ENCODE assay signal across 9 cellular contexts in genomic region chr16:15856901-15857778, GRCh38. TPM values are rescaled to one million over a fixed set of nuclear protein-coding genes. Genes with fewer than 3 reads are reported as not detected.
A peak's percentile ranks its signal among the peaks of the same experiment; 100 is the strongest.
DNase-seq lines count a peak whose midpoint lies in the region; ATAC-seq and TF ChIP-seq lines count a peak whose summit lies in the region.
"Had no signal": no experiment of that assay in that cellular context is flagged by ENCODE, and none has a peak within 500 bp of the region (broad histone marks: within the 10 kb centered on the region; RNA-seq: fewer than 3 reads in every experiment).

Gene MYH11 (minus strand): TSS chr16:15857028. CDS start chr16:15838252, 18,776 bp downstream.

- TF ChIP-seq CTCF in GM12865 (IDR thresholded peaks at IDR 0.05; ENCODE audit: insufficient read depth, low read depth, low read length, missing control alignments) (no peak), gastrocnemius medialis (IDR thresholded peaks at IDR 0.05 in 4 of 5, conservative IDR thresholded peaks at IDR 0.05 in 1 of 5) (no peak)
- no peak for TF ChIP-seq CTCF in CD4-positive, alpha-beta T cell (IDR thresholded peaks at IDR 0.05)

- H3K4me1 Mint-ChIP-seq in activated CD4-positive, alpha-beta memory T cell treated with anti-CD3 and anti-CD28 coated beads for 36 hours (ENCODE audit: low read depth): peaks cover 5% of the 10 kb centered on the region
- peaks cover 5% of the 10 kb centered on the region for H3K4me1 Mint-ChIP-seq in CD4-positive, alpha-beta T cell (ENCODE audit: low read depth)

- H3K27me3 Mint-ChIP-seq in activated CD4-positive, alpha-beta memory T cell treated with anti-CD3 and anti-CD28 coated beads for 36 hours: peaks cover 26% of the 10 kb centered on the region
- H3K27me3 Mint-ChIP-seq in CD4-positive, alpha-beta T cell: peaks cover 38% of the 10 kb centered on the region

- no peak for DNase-seq in GM12865 (ENCODE audit: low read depth)
- no peak for DNase-seq in activated CD4-positive, alpha-beta memory T cell treated with anti-CD3 and anti-CD28 coated beads for 36 hours
- peak; percentile 27 for DNase-seq in left cardiac atrium
- no peak for DNase-seq in gastrocnemius medialis
- DNase-seq in activated effector memory CD4-positive, alpha-beta T cell treated with anti-CD3 and anti-CD28 coated beads, Interleukin-2, amount 50 U/mL, for 16 hours: no peak
- no peak for DNase-seq in CD4-positive, alpha-beta T cell
- no peak for DNase-seq in T1000 (lab: John Stamatoyannopoulos, UW)
- DNase-seq in dedifferentiated amniotic fluid mesenchymal stem cell (ENCODE audit: extremely low spot score): no peak

- H3K4me3 Mint-ChIP-seq in activated CD4-positive, alpha-beta memory T cell treated with anti-CD3 and anti-CD28 coated beads for 36 hours: peak within 1 kb of the TSS; percentile 28
- no peak within 1 kb of the TSS for H3K4me3 Mint-ChIP-seq in CD4-positive, alpha-beta T cell

- no peaks in the 10 kb centered on the region for H3K9me3 Mint-ChIP-seq in activated CD4-positive, alpha-beta memory T cell treated with anti-CD3 and anti-CD28 coated beads for 36 hours
- H3K9me3 Mint-ChIP-seq in CD4-positive, alpha-beta T cell: no peaks in the 10 kb centered on the region

- peak within 1 kb of the TSS in 2 of 4 donors; percentile 9 to 57 for H3K27ac ChIP-seq in gastrocnemius medialis
- H3K27ac ChIP-seq in CD4-positive, alpha-beta T cell (ENCODE audit: low read depth, low read length): no peak within 1 kb of the TSS
- H3K27ac ChIP-seq: HL-60 had no signal

- no peak for TF ChIP-seq POLR2A in gastrocnemius medialis (IDR thresholded peaks at IDR 0.05)

- no peaks in the 10 kb centered on the region for H3K36me3 Mint-ChIP-seq in activated CD4-positive, alpha-beta memory T cell treated with anti-CD3 and anti-CD28 coated beads for 36 hours
- H3K36me3 Mint-ChIP-seq in CD4-positive, alpha-beta T cell (ENCODE audit: low read depth): no peaks in the 10 kb centered on the region

- H3K36me3 ChIP-seq in gastrocnemius medialis: no peaks in the 10 kb centered on the region

- CTCF ChIA-PET in activated CD4-positive, alpha-beta memory T cell treated with anti-CD3 and anti-CD28 coated beads for 36 hours (lab: Charles Lee): no interaction called here
- CTCF ChIA-PET in CD4-positive, alpha-beta T cell (lab: Charles Lee): interaction anchor here (0.6 kb wide), 1 partner anchor 189 kb away, joined by 4 read pairs; no protein-coding TSS in a partner anchor

- H3K27ac Mint-ChIP-seq in activated CD4-positive, alpha-beta memory T cell treated with anti-CD3 and anti-CD28 coated beads for 36 hours: no peak within 1 kb of the TSS
- H3K27ac Mint-ChIP-seq in CD4-positive, alpha-beta T cell: no peak within 1 kb of the TSS

- POLR2A ChIA-PET in activated CD4-positive, alpha-beta memory T cell treated with anti-CD3 and anti-CD28 coated beads for 36 hours (lab: Charles Lee): no interaction called here
- POLR2A ChIA-PET in CD4-positive, alpha-beta T cell (lab: Charles Lee): no interaction called here

- intact Hi-C loops in activated CD4-positive, alpha-beta memory T cell treated with anti-CD3 and anti-CD28 coated beads for 36 hours (cut with micrococcal nuclease): no loop called here
- intact Hi-C loops in left cardiac atrium (cut with DNase I) (no loop called here), gastrocnemius medialis (cut with DNase I; ENCODE audit: low total_unique reads) (no loop called here)
- intact Hi-C loops in CD4-positive, alpha-beta T cell (cut with DNase I, micrococcal nuclease): no loop called here

- ATAC-seq in left cardiac atrium (peak; percentile 36 to 62), gastrocnemius medialis (no peak)
- ATAC-seq in CD4-positive, alpha-beta T cell (ENCODE audit: poor library complexity): no peak

- peaks cover 14 to 22% (median 17%) of the 10 kb centered on the region in 3 donors for H3K27me3 ChIP-seq in gastrocnemius medialis
- peaks cover 33% of the 10 kb centered on the region for H3K27me3 ChIP-seq in CD4-positive, alpha-beta T cell (ENCODE audit: control insufficient read depth, insufficient read depth, low read length)

- H3K4me3 ChIP-seq in GM12865 (ENCODE audit: low read depth, low read length) (peak within 1 kb of the TSS; percentile 7; the same call in 1 of the 2 replicates), gastrocnemius medialis (peak within 1 kb of the TSS; percentile 39 to 54 (median 50))

- no peaks in the 10 kb centered on the region for H3K9me3 ChIP-seq in gastrocnemius medialis
- no peaks in the 10 kb centered on the region for H3K9me3 ChIP-seq in CD4-positive, alpha-beta T cell (ENCODE audit: control insufficient read depth, low read length)

- peaks cover 15 to 20% of the 10 kb centered on the region in 2 donors for H3K4me1 ChIP-seq in gastrocnemius medialis

- in situ Hi-C loops in gastrocnemius medialis (cut with MboI; ENCODE audit: low sequenced_read_pairs in 4 of 4): no loop called here

RNA-seq across cellular contexts. Expression of gene MYH11, which starts in this region (rescaled TPM):
- total RNA-seq in activated CD4-positive, alpha-beta memory T cell treated with anti-CD3 and anti-CD28 coated beads for 36 hours: under 1 TPM in 1 of 2 experiments, not detected in 1; 0.07 TPM
- total RNA-seq in left cardiac atrium: 10 to 100 TPM; 64.7 to 75.8 TPM
- total RNA-seq in gastrocnemius medialis: 10 to 100 TPM in 3 of 4 donors, 1 to 10 TPM in 1; 5.6 to 57.7 (median 20.4) TPM
- not detected for total RNA-seq in CD4-positive, alpha-beta T cell

Comparison
In these comparisons a context has a peak if more than half of its experiments do, and no peak if none do; other contexts are left out.
1. RNA of gene MYH11 (total RNA-seq): 64.7 to 75.8 TPM in left cardiac atrium and 5.6 to 57.7 TPM in gastrocnemius medialis; 0.07 TPM in activated CD4-positive, alpha-beta memory T cell treated with anti-CD3 and anti-CD28 coated beads for 36 hours and not detected in CD4-positive, alpha-beta T cell; every median in the first group is over 4 times any median in the second.
2. ATAC-seq: peak in left cardiac atrium (2 of 2); none in gastrocnemius medialis (0 of 2) and CD4-positive, alpha-beta T cell (single experiment).